ENCODE assay signal across 10 cellular contexts in genomic region chr17:54754560-54754959, GRCh38.
DNase-seq lines count a peak whose midpoint lies in the region; ATAC-seq, FAIRE-seq and TF ChIP-seq lines count a peak whose summit lies in the region.
"Had no signal": no experiment of that assay in that cellular context is flagged by ENCODE, and none has a peak within 500 bp of the region (broad histone marks: within the 10 kb centered on the region; RNA-seq: fewer than 3 reads in every experiment).

No MANE protein-coding gene starts in this region.

- H3K36me3 ChIP-seq in keratinocyte (ENCODE audit: control insufficient read depth in 2 of 2, extremely low read depth in 1 of 2, insufficient read depth in 2 of 2, low read length in 2 of 2) = no peaks in the 10 kb centered on the region
- H3K36me3 ChIP-seq in colonic mucosa = no peaks in the 10 kb centered on the region
- H3K36me3 ChIP-seq: heart right ventricle had no signal

- peak in 2 of 3 experiments; percentile 14 to 19 for TF ChIP-seq CTCF in keratinocyte (optimal IDR thresholded peaks at IDR 0.05 in 1 of 3, IDR thresholded peaks at IDR 0.05 in 1 of 3, conservative IDR thresholded peaks at IDR 0.05 in 1 of 3; ENCODE audit: extremely low read depth in 1 of 3, insufficient read depth in 2 of 3, low read length in 3 of 3)
- no peak for TF ChIP-seq CTCF in colonic mucosa (IDR thresholded peaks at IDR 0.05)

- intact Hi-C loops in colonic mucosa (cut with DNase I) = no loop called here

- no peaks in the 10 kb centered on the region for H3K79me2 ChIP-seq in keratinocyte (ENCODE audit: control insufficient read depth, insufficient read depth, low read length)

- H3K27ac ChIP-seq in keratinocyte (ENCODE audit: control insufficient read depth, insufficient read depth, low read length) (no peak overlapping the region), colonic mucosa (no peak overlapping the region)
- H3K27ac ChIP-seq: heart right ventricle had no signal

- no peak overlapping the region for H3K9ac ChIP-seq in keratinocyte (ENCODE audit: control insufficient read depth, extremely low read depth, insufficient read depth, low read length)
- no peak overlapping the region for H3K9ac ChIP-seq in colonic mucosa (ENCODE audit: low read depth in 2 of 2, low read length in 2 of 2)

- H3K4me3 ChIP-seq in keratinocyte (ENCODE audit: control insufficient read depth in 2 of 3, extremely low read depth in 1 of 3, insufficient read depth in 2 of 3, low read depth in 1 of 3, low read length in 3 of 3) = no peak overlapping the region
- H3K4me3 ChIP-seq in colonic mucosa = no peak overlapping the region
- H3K4me3 ChIP-seq: heart right ventricle had no signal

- TF ChIP-seq POLR2A in GM18505 (IDR thresholded peaks at IDR 0.05; ENCODE audit: borderline replicate concordance, extremely low read depth, insufficient read depth, insufficient read length) = no peak

- DNase-seq in NCI-H2081 (lab: John Stamatoyannopoulos, UW) = peak; percentile 5 to 12
- DNase-seq in NCI-H2081 treated with DMSO at 0.1 percent for 48 hours (lab: John Stamatoyannopoulos, UW) = no peak
- peak; percentile 8 for DNase-seq in NCI-H82 treated with DMSO at 0.1 percent for 48 hours (lab: John Stamatoyannopoulos, UW; ENCODE audit: unreplicated experiment)
- DNase-seq in keratinocyte (ENCODE audit: low read depth, low spot score) = no peak
- no peak for DNase-seq in colonic mucosa
- no peak for DNase-seq in activated CD8-positive, alpha-beta memory T cell treated with anti-CD3 and anti-CD28 coated beads, Interleukin-2, amount 50 U/mL, for 4 hours
- DNase-seq: heart right ventricle, trophoblast cell had no signal

- FAIRE-seq in keratinocyte (lab: Jason Lieb, UNC) = no peak

- H2AFZ ChIP-seq in keratinocyte (ENCODE audit: control insufficient read depth, low read length) = no peak overlapping the region

- dilution Hi-C loops in keratinocyte (cut with MboI; ENCODE audit: extremely low pct_ligation_motif_present, low sequenced_read_pairs) = no loop called here

- H3K9me1 ChIP-seq in keratinocyte (ENCODE audit: control insufficient read depth, extremely low read depth, insufficient read depth, low read length) = no peaks in the 10 kb centered on the region

- H3K4me2 ChIP-seq in keratinocyte (ENCODE audit: control insufficient read depth, extremely low read depth, insufficient read depth, low read depth, low read length) = no peak overlapping the region

- no peaks in the 10 kb centered on the region for H3K4me1 ChIP-seq in keratinocyte (ENCODE audit: control insufficient read depth, extremely low read depth, insufficient read depth, low read length)
- H3K4me1 ChIP-seq in colonic mucosa = no peaks in the 10 kb centered on the region
- H3K4me1 ChIP-seq: heart right ventricle had no signal

- no peaks in the 10 kb centered on the region for H4K20me1 ChIP-seq in keratinocyte (ENCODE audit: control insufficient read depth, extremely low read depth, insufficient read depth, low read length)

- no peaks in the 10 kb centered on the region for H3K9me3 ChIP-seq in keratinocyte (ENCODE audit: control insufficient read depth, low read depth, low read length)
- no peaks in the 10 kb centered on the region for H3K9me3 ChIP-seq in colonic mucosa

- peak; percentile 59 for ATAC-seq in GM18505 (IDR thresholded peaks at IDR 0.05; ENCODE audit: unreplicated experiment)
- no peak for ATAC-seq in HG02759 (IDR thresholded peaks at IDR 0.05; ENCODE audit: unreplicated experiment)
- ATAC-seq: heart right ventricle had no signal

- H3K27me3 ChIP-seq in keratinocyte (ENCODE audit: control insufficient read depth, extremely low read depth, insufficient read depth, low read length) (no peaks in the 10 kb centered on the region), colonic mucosa (no peaks in the 10 kb centered on the region)

Comparison
In these comparisons a context has a peak if more than half of its experiments do, and no peak if none do; other contexts are left out.
1. DNase-seq: peak in NCI-H2081 (2 of 2) and NCI-H82 treated with DMSO at 0.1 percent for 48 hours (single experiment); none in NCI-H2081 treated with DMSO at 0.1 percent for 48 hours (single experiment), keratinocyte (single experiment), colonic mucosa (single experiment) and activated CD8-positive, alpha-beta memory T cell treated with anti-CD3 and anti-CD28 coated beads, Interleukin-2, amount 50 U/mL, for 4 hours (single experiment).